Comparison of ENCODE assay signal across 8 cellular contexts in genomic region chr10:23439452-23439919, GRCh38. TPM values are rescaled to one million over a fixed set of nuclear protein-coding genes. Genes with fewer than 3 reads are reported as not detected.
A peak's percentile ranks its signal among the peaks of the same experiment; 100 is the strongest.
DNase-seq lines count a peak whose midpoint lies in the region; ATAC-seq and TF ChIP-seq lines count a peak whose summit lies in the region.

No MANE protein-coding gene starts in this region.

- CTCF ChIA-PET in SK-N-SH (lab: Yijun Ruan, JAX) (interaction anchor here (0.8 kb wide), 1 partner anchor 8 kb away, joined by 3 read pairs; no protein-coding TSS in a partner anchor), HEK293T (lab: Yijun Ruan, JAX) (no interaction called here), Panc1 (lab: Charles Lee) (no interaction called here)

- H4K20me1 ChIP-seq in SK-N-SH (ENCODE audit: insufficient read depth) (peaks cover 24% of the 10 kb centered on the region; the same call in 1 of the 2 replicates), neural cell (ENCODE audit: insufficient read depth) (no peaks in the 10 kb centered on the region)

- intact Hi-C loops in Panc1 (cut with micrococcal nuclease; ENCODE audit: unreplicated experiment), result no loop called here

- POLR2A ChIA-PET in SK-N-SH (lab: Yijun Ruan, JAX), result no interaction called here
- POLR2A ChIA-PET in HEK293T (lab: Yijun Ruan, JAX), result interaction anchor here (0.7 to 2.2 kb wide), 6 partner anchors 9 to 99 kb away, joined by 3 to 8 read pairs (median 4); no protein-coding TSS in a partner anchor
- POLR2A ChIA-PET in Panc1 (lab: Charles Lee), result no interaction called here

- H3K4me1 ChIP-seq in SK-N-SH (ENCODE audit: control insufficient read depth in 1 of 2, insufficient read depth in 2 of 2, low read depth in 1 of 2, low read length in 1 of 2), result peaks cover 0 to 6% of the 10 kb centered on the region in 2 experiments; a peak in 2 of 4 replicates
- peaks cover 9% of the 10 kb centered on the region; the same call in 1 of the 2 replicates for H3K4me1 ChIP-seq in Panc1 (ENCODE audit: control insufficient read depth, insufficient read depth, low read length)

- H3K79me2 ChIP-seq in SK-N-SH (ENCODE audit: insufficient read depth) (peaks cover 45% of the 10 kb centered on the region), neural cell (replicated peaks; ENCODE audit: insufficient read depth, low read length) (peaks cover 21% of the 10 kb centered on the region)

- DNase-seq in SK-N-SH, result peak; percentile 75
- DNase-seq in HEK293T (ENCODE audit: extremely low spot score), result peak; percentile 34
- DNase-seq in Panc1 (ENCODE audit: low read depth, low spot score), result no peak
- DNase-seq in effector CD4-positive, alpha-beta T cell, result peak; percentile 12
- no peak for DNase-seq in NCI-H524 treated with DMSO at 0.1 percent for 48 hours (lab: John Stamatoyannopoulos, UW)

- TF ChIP-seq EP300 in SK-N-SH (IDR thresholded peaks at IDR 0.05; ENCODE audit: borderline replicate concordance in 1 of 2, low read depth in 1 of 2, low read length in 1 of 2) (no peak), neural cell (conservative IDR thresholded peaks at IDR 0.05; ENCODE audit: poor library complexity, severe bottlenecking) (no peak)

- H3K9ac ChIP-seq in SK-N-SH (peak overlapping the region; percentile 82), neural cell (ENCODE audit: low read length) (peak overlapping the region; percentile 78)

- H3K27me3 ChIP-seq in SK-N-SH (ENCODE audit: insufficient read depth), result no peaks in the 10 kb centered on the region
- no peaks in the 10 kb centered on the region for H3K27me3 ChIP-seq in Panc1 (ENCODE audit: control insufficient read depth, insufficient read depth, low read length)
- no peaks in the 10 kb centered on the region for H3K27me3 ChIP-seq in neural cell (ENCODE audit: insufficient read depth, low read depth, low read length)

- H3K4me3 ChIP-seq in SK-N-SH (ENCODE audit: low read depth in 2 of 2, low read length in 1 of 2) (peak overlapping the region; percentile 63 to 76), Panc1 (ENCODE audit: low read depth in 2 of 2, low read length in 2 of 2) (peak overlapping the region; percentile 45 to 58), neural cell (ENCODE audit: low read length) (peak overlapping the region; percentile 78)

- H3K9me3 ChIP-seq in SK-N-SH (no peaks in the 10 kb centered on the region), Panc1 (ENCODE audit: control insufficient read depth, insufficient read depth, low read depth, low read length) (no peaks in the 10 kb centered on the region), neural cell (ENCODE audit: low read length) (no peaks in the 10 kb centered on the region)

- TF ChIP-seq CTCF in SK-N-SH (IDR thresholded peaks at IDR 0.05) (no peak), Panc1 (IDR thresholded peaks at IDR 0.05) (no peak), neural cell (IDR thresholded peaks at IDR 0.05; ENCODE audit: poor library complexity, severe bottlenecking) (no peak)

- H3K4me2 ChIP-seq in SK-N-SH (peak overlapping the region; percentile 66; the same call in 1 of the 2 replicates), neural cell (ENCODE audit: low read length) (no peak overlapping the region)

- H3K27ac ChIP-seq in SK-N-SH (ENCODE audit: low read depth in 2 of 2, low read length in 1 of 2) (peak overlapping the region; percentile 62 to 66; a peak in 3 of 4 replicates), Panc1 (ENCODE audit: low read length) (no peak overlapping the region), neural cell (ENCODE audit: low read length) (peak overlapping the region; percentile 59)

- in situ Hi-C loops in Panc1 (cut with HindIII; ENCODE audit: low pct_unique_long_range_greater_than_20kb, low sequenced_read_pairs), result no loop called here

- ATAC-seq in SK-N-SH treated with all-trans-retinoic acid at 6 μM for 48 hours (no peak), Panc1 (peak; percentile 33), GM21529 (IDR thresholded peaks at IDR 0.05; ENCODE audit: unreplicated experiment) (no peak)

- no peak for TF ChIP-seq RAD21 in SK-N-SH (IDR thresholded peaks at IDR 0.05; ENCODE audit: low read length)
- no peak for TF ChIP-seq RAD21 in neural cell (conservative IDR thresholded peaks at IDR 0.05)

- 0% methylated on average over 16 of the region's 74 CpGs for WGBS in SK-N-SH (ENCODE audit: low lambda C conversion rate)

- H3F3A ChIP-seq in SK-N-SH (replicated peaks; ENCODE audit: insufficient read depth), result peaks cover 9% of the 10 kb centered on the region
- no peaks in the 10 kb centered on the region for H3F3A ChIP-seq in neural cell (ENCODE audit: insufficient read depth, low read length, poor library complexity, severe bottlenecking)

- H3K9me2 ChIP-seq in SK-N-SH, result no peaks in the 10 kb centered on the region
- H3K9me2 ChIP-seq in neural cell (ENCODE audit: insufficient read depth, low read length), result no peaks in the 10 kb centered on the region

- H3K36me3 ChIP-seq in SK-N-SH (replicated peaks in 1 of 2; ENCODE audit: control insufficient read depth in 1 of 2, insufficient read depth in 2 of 2, low read length in 1 of 2) (peaks cover 0 to 3% of the 10 kb centered on the region in 2 experiments), Panc1 (ENCODE audit: control insufficient read depth, insufficient read depth, low read length) (no peaks in the 10 kb centered on the region), neural cell (ENCODE audit: insufficient read depth, low read length) (no peaks in the 10 kb centered on the region)

- no peak overlapping the region for H2AFZ ChIP-seq in SK-N-SH (ENCODE audit: low read depth)
- no peak overlapping the region for H2AFZ ChIP-seq in neural cell (ENCODE audit: low read depth, low read length)

- no TSS peak for BruUV-seq in Panc1 (replicated peaks; lab: Mats Ljungman, UMichigan)

TF ChIP-seq in SK-N-SH treated with all-trans-retinoic acid at 6 μM for 48 hours, 23 proteins besides CTCF, POLR2A, EP300 and RAD21 (continues in another document):
- TF ChIP-seq ZNF70 (CRISPR knock-in tag; IDR thresholded peaks at IDR 0.05) (no peak), RARB (CRISPR knock-in tag; IDR thresholded peaks at IDR 0.05) (no peak)

TF ChIP-seq in HEK293T, 16 proteins besides CTCF, POLR2A, EP300 and RAD21:
- no peak for TF ChIP-seq LEF1 (IDR thresholded peaks at IDR 0.05; ENCODE audit: borderline replicate concordance)
- TF ChIP-seq NFRKB (IDR thresholded peaks at IDR 0.05), result no peak
- TF ChIP-seq ARNT (IDR thresholded peaks at IDR 0.05), result no peak
- TF ChIP-seq HDGF (IDR thresholded peaks at IDR 0.05; ENCODE audit: borderline replicate concordance), result no peak
- TF ChIP-seq ELF4 (IDR thresholded peaks at IDR 0.05), result no peak
- no peak for TF ChIP-seq FOXA1 (IDR thresholded peaks at IDR 0.05)
- TF ChIP-seq L3MBTL2 (conservative IDR thresholded peaks at IDR 0.05), result no peak
- TF ChIP-seq ZNF384 (IDR thresholded peaks at IDR 0.05), result no peak
- TF ChIP-seq, protein P1, sequence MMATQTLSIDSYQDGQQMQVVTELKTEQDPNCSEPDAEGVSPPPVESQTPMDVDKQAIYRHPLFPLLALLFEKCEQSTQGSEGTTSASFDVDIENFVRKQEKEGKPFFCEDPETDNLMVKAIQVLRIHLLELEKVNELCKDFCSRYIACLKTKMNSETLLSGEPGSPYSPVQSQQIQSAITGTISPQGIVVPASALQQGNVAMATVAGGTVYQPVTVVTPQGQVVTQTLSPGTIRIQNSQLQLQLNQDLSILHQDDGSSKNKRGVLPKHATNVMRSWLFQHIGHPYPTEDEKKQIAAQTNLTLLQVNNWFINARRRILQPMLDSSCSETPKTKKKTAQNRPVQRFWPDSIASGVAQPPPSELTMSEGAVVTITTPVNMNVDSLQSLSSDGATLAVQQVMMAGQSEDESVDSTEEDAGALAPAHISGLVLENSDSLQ (IDR thresholded peaks at IDR 0.05), result no peak
- TF ChIP-seq FOXM1 (IDR thresholded peaks at IDR 0.05; ENCODE audit: borderline replicate concordance), result no peak
- no peak for TF ChIP-seq TARDBP (IDR thresholded peaks at IDR 0.05)
- no peak for TF ChIP-seq BHLHE40 (IDR thresholded peaks at IDR 0.05; ENCODE audit: borderline replicate concordance)
- TF ChIP-seq CTBP1 (IDR thresholded peaks at IDR 0.05; ENCODE audit: borderline replicate concordance), result no peak
- no peak for TF ChIP-seq SUZ12 (IDR thresholded peaks at IDR 0.05)
- no peak for TF ChIP-seq FOXK2 (IDR thresholded peaks at IDR 0.05)
- TF ChIP-seq SP1 (IDR thresholded peaks at IDR 0.05), result no peak

TF ChIP-seq in neural cell, 6 proteins besides CTCF, POLR2A, EP300 and RAD21 (continues in another document):
- TF ChIP-seq POLR2AphosphoS5 (IDR thresholded peaks at IDR 0.05) (no peak), REST (IDR thresholded peaks at IDR 0.05; ENCODE audit: borderline replicate concordance) (no peak), EZH2 (IDR thresholded peaks at IDR 0.05; ENCODE audit: borderline replicate concordance, insufficient read depth, low read length, poor library complexity, severe bottlenecking) (no peak), TAF1 (IDR thresholded peaks at IDR 0.05; ENCODE audit: low read depth) (no peak), SMC3 (conservative IDR thresholded peaks at IDR 0.05; ENCODE audit: poor library complexity) (no peak)

RNA-seq across cellular contexts. Expression of gene OTUD1, which starts 0.6 kb away (rescaled TPM):
- polyA plus RNA-seq in SK-N-SH (2012; rRNA removed) (5.8 and 8.5 TPM in 2 replicates), neural cell (5.9 and 6.0 TPM in 2 replicates)
- polyA plus RNA-seq in SK-N-SH (2012; cell fraction: cytosol; rRNA removed), result 9.2 and 11.4 TPM in 2 replicates
- 7.1 and 8.6 TPM in 2 replicates for polyA plus RNA-seq in SK-N-SH (2012; cell fraction: nucleus; rRNA removed)
- 2.8 TPM for total RNA-seq in Panc1 (2021; ENCODE audit: unreplicated experiment)
- 1.7 TPM for polyA plus RNA-seq in Panc1 (2012; ENCODE audit: insufficient read length)
- 13.4 and 14.0 TPM in 2 replicates for polyA minus RNA-seq in neural cell

Comparison
In these comparisons a context has a peak if more than half of its experiments do, and no peak if none do; other contexts are left out.
1. DNase-seq: peak in SK-N-SH (single experiment), HEK293T (single experiment) and effector CD4-positive, alpha-beta T cell (single experiment); none in Panc1 (single experiment) and NCI-H524 treated with DMSO at 0.1 percent for 48 hours (single experiment).
2. Peak in every context shown above with its lines, with median percentiles within 50 percentile points of each other: H3K4me3 ChIP-seq.